Comparison of ENCODE assay signal across 7 cellular contexts in the genomic region with DNA sequence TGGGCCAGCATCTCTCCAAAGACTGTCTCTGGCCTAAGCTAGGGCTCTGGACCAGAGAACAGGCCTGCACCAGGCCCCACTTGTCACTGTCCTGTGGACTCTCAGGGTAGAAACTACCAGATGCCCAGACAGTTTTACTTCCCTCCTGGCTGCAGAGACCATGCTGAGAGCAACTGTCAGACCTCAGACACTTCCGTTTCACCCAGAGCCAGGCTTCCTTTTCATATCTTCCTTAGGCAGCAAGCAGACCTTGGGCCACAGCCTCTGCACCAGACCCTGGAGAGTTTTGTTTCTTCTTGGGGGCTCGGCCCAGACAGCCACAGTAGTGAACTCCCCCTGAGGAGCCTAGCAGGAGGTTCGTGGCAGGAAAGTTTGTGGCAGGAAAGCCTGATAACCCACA. TPM values are rescaled to one million over a fixed set of nuclear protein-coding genes. Genes with fewer than 3 reads are reported as not detected.
DNase-seq lines count a peak whose midpoint lies in the region; ATAC-seq and TF ChIP-seq lines count a peak whose summit lies in the region.

No MANE protein-coding gene starts in this region.

- no peak for TF ChIP-seq EP300 in SK-N-SH (IDR thresholded peaks at IDR 0.05; ENCODE audit: borderline replicate concordance in 1 of 2, low read depth in 1 of 2, low read length in 1 of 2)

- H3K27me3 ChIP-seq in OCI-LY1 (ENCODE audit: insufficient read depth, low read length) (no peaks in the 10 kb centered on the region), SK-N-SH (ENCODE audit: insufficient read depth) (no peaks in the 10 kb centered on the region), testis (no peaks in the 10 kb centered on the region)

- H3K4me1 ChIP-seq in OCI-LY1 (ENCODE audit: insufficient read depth, low read length, severe bottlenecking) (peaks cover 98% of the 10 kb centered on the region), SK-N-SH (ENCODE audit: control insufficient read depth in 1 of 2, insufficient read depth in 2 of 2, low read depth in 1 of 2, low read length in 1 of 2) (peaks cover 9 to 16% of the 10 kb centered on the region in 2 experiments; a peak in 2 of 4 replicates), testis (peaks cover 15% of the 10 kb centered on the region)

- H3F3A ChIP-seq in OCI-LY1 (ENCODE audit: insufficient read depth, low read length), result peaks cover 15% of the 10 kb centered on the region; the same call in 1 of the 2 replicates
- H3F3A ChIP-seq in SK-N-SH (replicated peaks; ENCODE audit: insufficient read depth), result no peaks in the 10 kb centered on the region

- H3K36me3 ChIP-seq in OCI-LY1 (ENCODE audit: insufficient read depth, low read length) (no peaks in the 10 kb centered on the region), SK-N-SH (replicated peaks in 1 of 2; ENCODE audit: control insufficient read depth in 1 of 2, insufficient read depth in 2 of 2, low read length in 1 of 2) (no peaks in the 10 kb centered on the region), testis (ENCODE audit: low read depth, missing control alignments) (no peaks in the 10 kb centered on the region)

- peak; percentile 53 for ATAC-seq in GM18907 (IDR thresholded peaks at IDR 0.05; ENCODE audit: unreplicated experiment)
- ATAC-seq in HG02763 (IDR thresholded peaks at IDR 0.05; ENCODE audit: unreplicated experiment), result peak; percentile 37

- POLR2A ChIA-PET in RWPE1 (lab: Yijun Ruan, JAX; ENCODE audit: low non-redundant PET), result no interaction called here
- POLR2A ChIA-PET in SK-N-SH (lab: Yijun Ruan, JAX), result no interaction called here

- H3K9me3 ChIP-seq in OCI-LY1 (ENCODE audit: low read length) (no peaks in the 10 kb centered on the region), SK-N-SH (no peaks in the 10 kb centered on the region), testis (no peaks in the 10 kb centered on the region)

- no peak overlapping the region for H2AFZ ChIP-seq in OCI-LY1 (ENCODE audit: low read length)
- no peak overlapping the region for H2AFZ ChIP-seq in SK-N-SH (ENCODE audit: low read depth)

- DNase-seq in germinal center (ENCODE audit: low spot score) (peak; percentile 69), RWPE1 (ENCODE audit: low spot score) (no peak), SK-N-SH (no peak), testis (no peak)

- intact Hi-C loops in testis (cut with DNase I; ENCODE audit: low total_unique reads), result no loop called here

- TF ChIP-seq CTCF in OCI-LY1 (IDR thresholded peaks at IDR 0.05; ENCODE audit: low read length) (no peak), RWPE1 (conservative IDR thresholded peaks at IDR 0.05; ENCODE audit: low read depth) (no peak), SK-N-SH (IDR thresholded peaks at IDR 0.05) (no peak), testis (IDR thresholded peaks at IDR 0.05) (no peak)

- H3K4me3 ChIP-seq in OCI-LY1 (ENCODE audit: low read depth, low read length, poor library complexity, severe bottlenecking) (peak overlapping the region; percentile 31), SK-N-SH (ENCODE audit: low read depth in 2 of 2, low read length in 1 of 2) (no peak overlapping the region), testis (no peak overlapping the region)

- CTCF ChIA-PET in RWPE1 (lab: Yijun Ruan, JAX) (interaction anchor here (0.6 to 0.7 kb wide), 2 partner anchors 58 to 127 kb away, joined by 3 to 4 read pairs; no protein-coding TSS in a partner anchor), SK-N-SH (lab: Yijun Ruan, JAX) (interaction anchor here (0.6 to 1.0 kb wide), 3 partner anchors 11 to 319 kb away, joined by 3 to 4 read pairs (median 4); no protein-coding TSS in a partner anchor)

- H3K27ac ChIP-seq in OCI-LY1 (ENCODE audit: low read depth, low read length, poor library complexity, severe bottlenecking) (peak overlapping the region; percentile 100), RWPE1 (no peak overlapping the region), SK-N-SH (ENCODE audit: low read depth in 2 of 2, low read length in 1 of 2) (no peak overlapping the region), testis (no peak overlapping the region)

- peak overlapping the region; percentile 89 for H3K9ac ChIP-seq in OCI-LY1 (ENCODE audit: low read length)
- no peak overlapping the region for H3K9ac ChIP-seq in SK-N-SH

- no peak for TF ChIP-seq RAD21 in SK-N-SH (IDR thresholded peaks at IDR 0.05; ENCODE audit: low read length)

- 60% methylated on average over 2 of the region's 3 CpGs for WGBS in SK-N-SH (ENCODE audit: low lambda C conversion rate)
- WGBS in testis, 2 donors, result 69 to 77% methylated on average over 2 to 3 of the region's 3 CpGs

- peak overlapping the region; percentile 64 for H3K4me2 ChIP-seq in OCI-LY1 (ENCODE audit: low read length)
- no peak overlapping the region for H3K4me2 ChIP-seq in SK-N-SH

- H3K79me2 ChIP-seq in OCI-LY1 (ENCODE audit: insufficient read depth, low read length), result no peaks in the 10 kb centered on the region
- H3K79me2 ChIP-seq in SK-N-SH (ENCODE audit: insufficient read depth), result no peaks in the 10 kb centered on the region

- TF ChIP-seq POLR2A in testis (IDR thresholded peaks at IDR 0.05), result no peak

- H4K20me1 ChIP-seq in OCI-LY1 (ENCODE audit: insufficient read depth, low read length), result no peaks in the 10 kb centered on the region
- no peaks in the 10 kb centered on the region for H4K20me1 ChIP-seq in SK-N-SH (ENCODE audit: insufficient read depth)

- no peaks in the 10 kb centered on the region for H3K9me2 ChIP-seq in OCI-LY1 (ENCODE audit: low read depth, low read length)
- no peaks in the 10 kb centered on the region for H3K9me2 ChIP-seq in SK-N-SH

TF ChIP-seq in SK-N-SH, 30 proteins besides CTCF, POLR2A, EP300 and RAD21:
- TF ChIP-seq, protein P1, sequence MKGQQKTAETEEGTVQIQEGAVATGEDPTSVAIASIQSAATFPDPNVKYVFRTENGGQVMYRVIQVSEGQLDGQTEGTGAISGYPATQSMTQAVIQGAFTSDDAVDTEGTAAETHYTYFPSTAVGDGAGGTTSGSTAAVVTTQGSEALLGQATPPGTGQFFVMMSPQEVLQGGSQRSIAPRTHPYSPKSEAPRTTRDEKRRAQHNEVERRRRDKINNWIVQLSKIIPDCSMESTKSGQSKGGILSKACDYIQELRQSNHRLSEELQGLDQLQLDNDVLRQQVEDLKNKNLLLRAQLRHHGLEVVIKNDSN (IDR thresholded peaks at IDR 0.05; ENCODE audit: borderline replicate concordance, low read depth), result no peak
- no peak for TF ChIP-seq TAF1 (IDR thresholded peaks at IDR 0.05; ENCODE audit: borderline replicate concordance, low read depth, low read length)
- no peak for TF ChIP-seq CHD2 (IDR thresholded peaks at IDR 0.05; ENCODE audit: low read length, partially characterized antibody)
- TF ChIP-seq, protein P2, sequence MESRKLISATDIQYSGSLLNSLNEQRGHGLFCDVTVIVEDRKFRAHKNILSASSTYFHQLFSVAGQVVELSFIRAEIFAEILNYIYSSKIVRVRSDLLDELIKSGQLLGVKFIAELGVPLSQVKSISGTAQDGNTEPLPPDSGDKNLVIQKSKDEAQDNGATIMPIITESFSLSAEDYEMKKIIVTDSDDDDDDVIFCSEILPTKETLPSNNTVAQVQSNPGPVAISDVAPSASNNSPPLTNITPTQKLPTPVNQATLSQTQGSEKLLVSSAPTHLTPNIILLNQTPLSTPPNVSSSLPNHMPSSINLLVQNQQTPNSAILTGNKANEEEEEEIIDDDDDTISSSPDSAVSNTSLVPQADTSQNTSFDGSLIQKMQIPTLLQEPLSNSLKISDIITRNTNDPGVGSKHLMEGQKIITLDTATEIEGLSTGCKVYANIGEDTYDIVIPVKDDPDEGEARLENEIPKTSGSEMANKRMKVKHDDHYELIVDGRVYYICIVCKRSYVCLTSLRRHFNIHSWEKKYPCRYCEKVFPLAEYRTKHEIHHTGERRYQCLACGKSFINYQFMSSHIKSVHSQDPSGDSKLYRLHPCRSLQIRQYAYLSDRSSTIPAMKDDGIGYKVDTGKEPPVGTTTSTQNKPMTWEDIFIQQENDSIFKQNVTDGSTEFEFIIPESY (IDR thresholded peaks at IDR 0.05; ENCODE audit: borderline replicate concordance, low read depth), result no peak
- no peak for TF ChIP-seq MEF2A (IDR thresholded peaks at IDR 0.05; ENCODE audit: borderline replicate concordance, low read depth)
- TF ChIP-seq POLR2AphosphoS5 (IDR thresholded peaks at IDR 0.05; ENCODE audit: low read depth, low read length), result no peak
- no peak for TF ChIP-seq SMC3 (IDR thresholded peaks at IDR 0.05; ENCODE audit: low read depth, low read length)
- TF ChIP-seq FOXM1 (IDR thresholded peaks at IDR 0.05; ENCODE audit: low read depth), result no peak
- no peak for TF ChIP-seq ELF1 (IDR thresholded peaks at IDR 0.05)
- no peak for TF ChIP-seq NFIC (IDR thresholded peaks at IDR 0.05; ENCODE audit: borderline replicate concordance)
- no peak for TF ChIP-seq GATA2 (CRISPR knock-in tag; IDR thresholded peaks at IDR 0.05)
TF ChIP-seq in SK-N-SH: peak in this region for 0.

RNA-seq across cellular contexts. Expression of a gene that starts 12.1 kb away (rescaled TPM):
- polyA plus RNA-seq in SK-N-SH (2012; rRNA removed) (10.4 and 12.7 TPM in 2 replicates), testis (ENCODE audit: insufficient read depth, low read depth, low replicate concordance) (44.0 TPM)
- 13.0 and 13.2 TPM in 2 replicates for polyA plus RNA-seq in SK-N-SH (2012; cell fraction: cytosol; rRNA removed)
- polyA plus RNA-seq in SK-N-SH (2012; cell fraction: nucleus; rRNA removed), result 11.8 and 20.3 TPM in 2 replicates
- total RNA-seq in testis, result 10 to 100 TPM; 65.9 to 69.6 TPM
